Comparison of ENCODE assay signal across 31 cellular contexts in the genomic region with DNA sequence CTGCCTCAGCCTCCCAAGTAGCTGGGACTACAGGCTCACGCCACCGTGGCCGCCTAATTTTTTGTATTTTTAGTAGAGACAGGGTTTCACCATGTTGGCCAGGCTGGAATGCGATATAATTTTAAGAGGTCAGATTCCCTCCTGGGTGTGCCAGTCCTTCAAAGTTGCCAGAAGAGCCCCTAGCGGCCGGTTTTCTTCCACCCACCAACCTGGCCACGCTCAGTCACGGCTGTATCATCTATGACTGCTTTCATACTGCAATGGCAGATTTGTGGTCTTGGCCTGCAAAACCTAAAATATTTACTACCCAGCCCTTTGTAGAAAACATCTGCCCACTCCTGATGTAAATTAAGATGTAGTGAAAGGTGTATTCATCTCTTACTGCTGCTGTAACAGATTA.
"Had no signal": no experiment of that assay in that cellular context is flagged by ENCODE, and none has a peak within 500 bp of the region (broad histone marks: within the 10 kb centered on the region; RNA-seq: fewer than 3 reads in every experiment).

No MANE protein-coding gene starts in this region.

- H3K4me1 Mint-ChIP-seq: activated CD4-positive, alpha-beta memory T cell treated with anti-CD3 and anti-CD28 coated beads, Interleukin-2, amount 10 ng/mL, durations not matched to agents 7 days and 5 days; activated naive CD4-positive, alpha-beta T cell treated with anti-CD3 and anti-CD28 coated beads, Interleukin-2, amount 50 U/mL, for 24 hours; activated naive CD8-positive, alpha-beta T cell treated with anti-CD3 and anti-CD28 coated beads, Interleukin-2, amount 10 ng/mL, durations not matched to agents 7 days and 5 days had no signal

- H3K27ac Mint-ChIP-seq: activated CD4-positive, alpha-beta memory T cell treated with anti-CD3 and anti-CD28 coated beads, Interleukin-2, amount 10 ng/mL, durations not matched to agents 7 days and 5 days; activated naive CD4-positive, alpha-beta T cell treated with anti-CD3 and anti-CD28 coated beads, Interleukin-2, amount 50 U/mL, for 24 hours; activated naive CD8-positive, alpha-beta T cell treated with anti-CD3 and anti-CD28 coated beads, Interleukin-2, amount 10 ng/mL, durations not matched to agents 7 days and 5 days; activated T-cell treated with anti-CD3 and anti-CD28 coated beads, Interleukin-2, amount 50 U/mL, for 24 hours; activated T-helper 2 cell treated with anti-CD3 and anti-CD28 coated beads, Interferon-gamma antibody, Interleukin-2, Interleukin-4, amounts not matched to agents 10 μg/mL and 5 μg/mL and 100 μg/mL, durations not matched to agents 14 hours and 24 hours and 36 hours had no signal

- H3K27me3 ChIP-seq: body of pancreas, breast epithelium had no signal

- H3K4me3 Mint-ChIP-seq: activated CD4-positive, alpha-beta memory T cell treated with anti-CD3 and anti-CD28 coated beads, Interleukin-2, amount 10 ng/mL, durations not matched to agents 7 days and 5 days; activated naive CD4-positive, alpha-beta T cell treated with anti-CD3 and anti-CD28 coated beads, Interleukin-2, amount 50 U/mL, for 24 hours; activated naive CD8-positive, alpha-beta T cell treated with anti-CD3 and anti-CD28 coated beads, Interleukin-2, amount 10 ng/mL, durations not matched to agents 7 days and 5 days; activated T-cell treated with anti-CD3 and anti-CD28 coated beads, Interleukin-2, amount 50 U/mL, for 24 hours had no signal

- H3K4me3 ChIP-seq: body of pancreas, breast epithelium, PC-9, SK-N-MC had no signal

- H3K4me2 ChIP-seq: KMS-11, PC-9 had no signal

- H3K36me3 ChIP-seq: breast epithelium, WERI-Rb-1 had no signal

- H2AFZ ChIP-seq: PC-9 had no signal

- H3K36me3 Mint-ChIP-seq: activated naive CD4-positive, alpha-beta T cell treated with anti-CD3 and anti-CD28 coated beads, Interleukin-2, amount 50 U/mL, for 24 hours; activated naive CD8-positive, alpha-beta T cell treated with anti-CD3 and anti-CD28 coated beads, Interleukin-2, amount 10 ng/mL, durations not matched to agents 7 days and 5 days had no signal

- H3K4me1 ChIP-seq: body of pancreas, breast epithelium had no signal

- H3K27me3 Mint-ChIP-seq: activated CD4-positive, alpha-beta memory T cell treated with anti-CD3 and anti-CD28 coated beads, Interleukin-2, amount 10 ng/mL, durations not matched to agents 7 days and 5 days; activated naive CD4-positive, alpha-beta T cell treated with anti-CD3 and anti-CD28 coated beads, Interleukin-2, amount 50 U/mL, for 24 hours; activated naive CD8-positive, alpha-beta T cell treated with anti-CD3 and anti-CD28 coated beads, Interleukin-2, amount 10 ng/mL, durations not matched to agents 7 days and 5 days; activated T-cell treated with anti-CD3 and anti-CD28 coated beads, Interleukin-2, amount 50 U/mL, for 24 hours had no signal

- H3K9me3 Mint-ChIP-seq: activated CD4-positive, alpha-beta memory T cell treated with anti-CD3 and anti-CD28 coated beads, Interleukin-2, amount 10 ng/mL, durations not matched to agents 7 days and 5 days; activated naive CD4-positive, alpha-beta T cell treated with anti-CD3 and anti-CD28 coated beads, Interleukin-2, amount 50 U/mL, for 24 hours; activated naive CD8-positive, alpha-beta T cell treated with anti-CD3 and anti-CD28 coated beads, Interleukin-2, amount 10 ng/mL, durations not matched to agents 7 days and 5 days; activated T-cell treated with anti-CD3 and anti-CD28 coated beads, Interleukin-2, amount 50 U/mL, for 24 hours; activated T-helper 2 cell treated with anti-CD3 and anti-CD28 coated beads, Interferon-gamma antibody, Interleukin-2, Interleukin-4, amounts not matched to agents 10 μg/mL and 5 μg/mL and 100 μg/mL, durations not matched to agents 14 hours and 24 hours and 36 hours had no signal

- H3K27ac ChIP-seq: body of pancreas, breast epithelium, KMS-11, PC-9, SK-N-MC, WERI-Rb-1 had no signal

- DNase-seq: activated CD4-positive, alpha-beta memory T cell treated with anti-CD3 and anti-CD28 coated beads, Interleukin-2, amount 10 ng/mL, durations not matched to agents 7 days and 5 days; activated CD4-positive, alpha-beta T cell treated with anti-CD3 and anti-CD28 coated beads for 1 hour; activated CD4-positive, alpha-beta T cell treated with anti-CD3 and anti-CD28 coated beads for 48 hours; activated CD4-positive, CD25-positive, alpha-beta regulatory T cell; activated gamma-delta T cell; activated naive CD4-positive, alpha-beta T cell treated with Interleukin-2 at 50 U/mL for 16 hours; activated naive CD8-positive, alpha-beta T cell treated with anti-CD3 and anti-CD28 coated beads, Interleukin-2, amount 10 ng/mL, durations not matched to agents 7 days and 5 days; activated T-cell treated with anti-CD3 and anti-CD28 coated beads, Interleukin-2, amount 50 U/mL, for 24 hours; body of pancreas; caudate nucleus; cerebellar nuclear complex; MM.1S; MV-4-11; NCI-H1092; NCI-H1436 treated with DMSO at 0.1 percent for 48 hours; NCI-H187; NCI-H2029 treated with DMSO at 0.1 percent for 48 hours; NCI-H2107; NCI-H2171; NCI-H510A; NCI-H526; NCI-H748 treated with DMSO at 0.1 percent for 48 hours; PC-9; Right ventricle myocardium superior; T1000; WERI-Rb-1 had no signal

- H3K9ac ChIP-seq: KMS-11 had no signal

- H3K9me3 ChIP-seq: body of pancreas, breast epithelium had no signal

- ATAC-seq: body of pancreas had no signal
